29 cellular contexts compared by ENCODE assay signal in genomic region chr9:86547596-86547995, GRCh38.
"Had no signal": no experiment of that assay in that cellular context is flagged by ENCODE, and none has a peak within 500 bp of the region (broad histone marks: within the 10 kb centered on the region; RNA-seq: fewer than 3 reads in every experiment).

No MANE protein-coding gene starts in this region.

- H3K9me3 ChIP-seq: heart left ventricle, mucosa of descending colon, pancreas, right lobe of liver, suprapubic skin, transverse colon, upper lobe of right lung, uterus had no signal

- FAIRE-seq: endometrium, frontal cortex, kidney, pancreas had no signal

- H3K27me3 ChIP-seq: heart left ventricle, hepatocyte, pancreas, right lobe of liver, suprapubic skin, transverse colon, upper lobe of right lung, uterus had no signal

- H3K4me3 ChIP-seq: heart left ventricle, hepatocyte, lung, mucosa of descending colon, pancreas, right lobe of liver, smooth muscle cell, suprapubic skin, transverse colon, upper lobe of right lung, uterus had no signal

- H3K36me3 Mint-ChIP-seq: memory B cell; naive thymus-derived CD4-positive, alpha-beta T cell had no signal

- ATAC-seq: effector memory CD8-positive, alpha-beta T cell; esophagus mucosa; left lobe of liver; mucosa of descending colon; naive thymus-derived CD4-positive, alpha-beta T cell; pancreas; right lobe of liver; stimulated activated naive CD8-positive, alpha-beta T cell treated with anti-CD3 and anti-CD28 coated beads, Interleukin-15, amount 100 ng/mL, for 72 hours; upper lobe of right lung had no signal

- H3K27ac ChIP-seq: heart left ventricle, hepatocyte, pancreas, right lobe of liver, suprapubic skin, transverse colon, upper lobe of right lung, uterus had no signal

- H3K4me1 Mint-ChIP-seq: memory B cell; naive thymus-derived CD4-positive, alpha-beta T cell; stimulated activated naive CD8-positive, alpha-beta T cell treated with anti-CD3 and anti-CD28 coated beads, Interleukin-15, amount 100 ng/mL, for 72 hours had no signal

- H3K36me3 ChIP-seq: heart left ventricle, pancreas, right lobe of liver, suprapubic skin, transverse colon, upper lobe of right lung, uterus had no signal

- H3K4me1 ChIP-seq: heart left ventricle, right lobe of liver, transverse colon, upper lobe of right lung had no signal

- H3K4me3 Mint-ChIP-seq: effector memory CD8-positive, alpha-beta T cell; memory B cell; naive thymus-derived CD4-positive, alpha-beta T cell; nephron progenitor cell; stimulated activated naive CD8-positive, alpha-beta T cell treated with anti-CD3 and anti-CD28 coated beads, Interleukin-15, amount 100 ng/mL, for 72 hours had no signal

- DNase-seq: cerebellar nuclear complex; cortex of kidney; effector memory CD8-positive, alpha-beta T cell; heart left ventricle; kidney; mucosa of descending colon; naive thymus-derived CD4-positive, alpha-beta T cell; nephron progenitor cell; occipital lobe; pancreas; right lobe of liver; stimulated activated CD4-positive, alpha-beta T cell treated with anti-CD3 and anti-CD28 coated beads, Interleukin-12 subunit alpha, Interleukin-12 subunit beta, amount 100 ng/mL, for 4 hours; stimulated activated CD4-positive, alpha-beta T cell treated with anti-CD3 and anti-CD28 coated beads, Interleukin-1b, Interleukin-23, amount 100 ng/mL, for 48 hours; stimulated activated CD4-positive, alpha-beta T cell treated with anti-CD3 and anti-CD28 coated beads, Interleukin-4, amount 100 ng/mL, for 1 hour; stimulated activated CD8-positive, alpha-beta memory T cell treated with anti-CD3 and anti-CD28 coated beads, Interleukin-4, amount 100 ng/mL, for 48 hours; stimulated activated naive CD4-positive, alpha-beta T cell; stimulated activated naive CD8-positive, alpha-beta T cell treated with anti-CD3 and anti-CD28 coated beads, Interleukin-15, amount 100 ng/mL, for 72 hours; transverse colon; upper lobe of right lung; uterus had no signal

- H3K27ac Mint-ChIP-seq: effector memory CD8-positive, alpha-beta T cell; memory B cell; naive thymus-derived CD4-positive, alpha-beta T cell; nephron progenitor cell; stimulated activated naive CD8-positive, alpha-beta T cell treated with anti-CD3 and anti-CD28 coated beads, Interleukin-15, amount 100 ng/mL, for 72 hours had no signal

- H3K9me3 Mint-ChIP-seq: effector memory CD8-positive, alpha-beta T cell; naive thymus-derived CD4-positive, alpha-beta T cell; nephron progenitor cell; stimulated activated naive CD8-positive, alpha-beta T cell treated with anti-CD3 and anti-CD28 coated beads, Interleukin-15, amount 100 ng/mL, for 72 hours had no signal
